1 cellular context compared by ENCODE assay signal in the genomic region with DNA sequence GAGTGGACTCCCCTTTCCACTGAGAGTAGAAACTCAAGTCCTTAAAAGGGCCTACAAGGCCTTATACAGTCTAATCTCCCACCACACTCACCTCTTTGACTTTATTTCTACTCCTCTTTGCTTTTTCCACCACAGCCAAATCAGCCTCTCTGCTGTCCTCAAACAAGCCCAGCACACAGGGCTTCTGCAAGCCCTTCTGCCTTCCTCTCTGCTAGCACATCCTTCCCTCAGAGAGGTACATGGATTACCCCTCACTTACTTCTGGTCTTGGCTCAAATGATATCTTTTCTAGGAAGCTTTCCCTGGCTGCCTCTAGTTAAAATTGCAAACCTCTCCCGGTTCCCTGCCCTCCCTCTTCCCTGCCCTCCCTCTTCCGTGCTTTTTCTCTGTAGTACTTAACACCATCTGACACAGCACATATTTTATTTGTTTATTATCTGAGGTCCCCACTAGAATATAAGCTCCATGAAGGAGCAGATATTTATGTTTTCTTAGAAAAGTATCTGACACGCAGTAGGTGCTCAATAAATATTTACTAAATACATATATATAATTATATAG.
TF ChIP-seq lines count a peak whose summit lies in the region.

No MANE protein-coding gene starts in this region.

TF ChIP-seq in GM12878, 131 proteins besides CTCF, POLR2A, EP300 and RAD21:
- no peak for TF ChIP-seq NR2C1 (IDR thresholded peaks at IDR 0.05)
- TF ChIP-seq, protein P1, sequence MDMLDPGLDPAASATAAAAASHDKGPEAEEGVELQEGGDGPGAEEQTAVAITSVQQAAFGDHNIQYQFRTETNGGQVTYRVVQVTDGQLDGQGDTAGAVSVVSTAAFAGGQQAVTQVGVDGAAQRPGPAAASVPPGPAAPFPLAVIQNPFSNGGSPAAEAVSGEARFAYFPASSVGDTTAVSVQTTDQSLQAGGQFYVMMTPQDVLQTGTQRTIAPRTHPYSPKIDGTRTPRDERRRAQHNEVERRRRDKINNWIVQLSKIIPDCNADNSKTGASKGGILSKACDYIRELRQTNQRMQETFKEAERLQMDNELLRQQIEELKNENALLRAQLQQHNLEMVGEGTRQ (IDR thresholded peaks at IDR 0.05; ENCODE audit: borderline replicate concordance, low read depth, low read length) = no peak
- TF ChIP-seq MEF2A (IDR thresholded peaks at IDR 0.05; ENCODE audit: insufficient read depth, low read depth, low read length) = no peak
- no peak for TF ChIP-seq PAX8 (IDR thresholded peaks at IDR 0.05)
- TF ChIP-seq, protein P2, sequence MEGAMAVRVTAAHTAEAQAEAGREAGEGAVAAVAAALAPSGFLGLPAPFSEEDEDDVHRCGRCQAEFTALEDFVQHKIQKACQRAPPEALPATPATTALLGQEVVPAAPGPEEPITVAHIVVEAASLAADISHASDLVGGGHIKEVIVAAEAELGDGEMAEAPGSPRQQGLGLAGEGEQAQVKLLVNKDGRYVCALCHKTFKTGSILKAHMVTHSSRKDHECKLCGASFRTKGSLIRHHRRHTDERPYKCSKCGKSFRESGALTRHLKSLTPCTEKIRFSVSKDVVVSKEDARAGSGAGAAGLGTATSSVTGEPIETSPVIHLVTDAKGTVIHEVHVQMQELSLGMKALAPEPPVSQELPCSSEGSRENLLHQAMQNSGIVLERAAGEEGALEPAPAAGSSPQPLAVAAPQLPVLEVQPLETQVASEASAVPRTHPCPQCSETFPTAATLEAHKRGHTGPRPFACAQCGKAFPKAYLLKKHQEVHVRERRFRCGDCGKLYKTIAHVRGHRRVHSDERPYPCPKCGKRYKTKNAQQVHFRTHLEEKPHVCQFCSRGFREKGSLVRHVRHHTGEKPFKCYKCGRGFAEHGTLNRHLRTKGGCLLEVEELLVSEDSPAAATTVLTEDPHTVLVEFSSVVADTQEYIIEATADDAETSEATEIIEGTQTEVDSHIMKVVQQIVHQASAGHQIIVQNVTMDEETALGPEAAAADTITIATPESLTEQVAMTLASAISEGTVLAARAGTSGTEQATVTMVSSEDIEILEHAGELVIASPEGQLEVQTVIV (IDR thresholded peaks at IDR 0.05; ENCODE audit: borderline replicate concordance, partially characterized antibody) = no peak
- TF ChIP-seq ZBED1 (IDR thresholded peaks at IDR 0.05; ENCODE audit: borderline replicate concordance) = no peak
TF ChIP-seq in GM12878: peak in this region for 0.
